7 cellular contexts compared by ENCODE assay signal in genomic region chr1:174999216-174999925, GRCh38. TPM values are rescaled to one million over a fixed set of nuclear protein-coding genes. Genes with fewer than 3 reads are reported as not detected.
DNase-seq lines count a peak whose midpoint lies in the region; ATAC-seq lines count a peak whose summit lies in the region.

No MANE protein-coding gene starts in this region.

- ATAC-seq in GM18511 (IDR thresholded peaks at IDR 0.05; ENCODE audit: unreplicated experiment) (peak; percentile 80), HG02981 (IDR thresholded peaks at IDR 0.05; ENCODE audit: unreplicated experiment) (peak; percentile 76)

- DNase-seq in NCI-H2029 (lab: John Stamatoyannopoulos, UW) (peak; percentile 89), T-helper 9 cell (peak; percentile 98), astrocyte of the hippocampus (ENCODE audit: low read depth, low spot score) (peak; percentile 100), hippocampal formation (lab: John Stamatoyannopoulos, UW) (peak; percentile 95 to 99), renal cortical epithelial cell (ENCODE audit: low read depth) (peak; percentile 99)

RNA-seq across cellular contexts. Expression of gene CACYBP, which starts 0.4 kb away (rescaled TPM):
- 118 and 251 TPM in 2 replicates for total RNA-seq in renal cortical epithelial cell

RNA-seq across cellular contexts. Expression of gene MRPS14, which starts 23.9 kb away (rescaled TPM):
- 14.2 and 21.0 TPM in 2 replicates for total RNA-seq in renal cortical epithelial cell

Comparison
In these comparisons a context has a peak if more than half of its experiments do, and no peak if none do; other contexts are left out.
1. Peak in every context shown above with its lines: DNase-seq and ATAC-seq.